ENCODE assay signal across 8 cellular contexts in genomic region chr18:33210575-33211189, GRCh38.
DNase-seq lines count a peak whose midpoint lies in the region; ATAC-seq and TF ChIP-seq lines count a peak whose summit lies in the region.

No MANE protein-coding gene starts in this region.

- intact Hi-C loops in gastrocnemius medialis (cut with DNase I; ENCODE audit: low total_unique reads) = no loop called here
- intact Hi-C loops in ascending aorta (cut with DNase I) = no loop called here

- H3K27ac ChIP-seq in RWPE2 (ENCODE audit: poor library complexity, severe bottlenecking) (no peak overlapping the region), gastrocnemius medialis (no peak overlapping the region), ascending aorta (no peak overlapping the region)

- DNase-seq in M059J (ENCODE audit: low read depth) = peak; percentile 4
- no peak for DNase-seq in RWPE2 (ENCODE audit: low spot score)
- peak; percentile 1 to 46 for DNase-seq in foreskin fibroblast
- DNase-seq in gastrocnemius medialis = no peak
- DNase-seq in ascending aorta (ENCODE audit: low spot score in 2 of 2) = no peak

- no peaks in the 10 kb centered on the region for H3K36me3 ChIP-seq in RWPE2 (ENCODE audit: low read depth)
- no peaks in the 10 kb centered on the region for H3K36me3 ChIP-seq in gastrocnemius medialis
- no peaks in the 10 kb centered on the region for H3K36me3 ChIP-seq in ascending aorta

- H3K4me3 ChIP-seq in RWPE2 (ENCODE audit: severe bottlenecking) (no peak overlapping the region), foreskin fibroblast (ENCODE audit: low read depth in 1 of 2, low read length in 2 of 2) (no peak overlapping the region), gastrocnemius medialis (no peak overlapping the region), ascending aorta (no peak overlapping the region)

- no peaks in the 10 kb centered on the region for H3K9me3 ChIP-seq in RWPE2 (ENCODE audit: severe bottlenecking)
- no peaks in the 10 kb centered on the region for H3K9me3 ChIP-seq in gastrocnemius medialis
- no peaks in the 10 kb centered on the region for H3K9me3 ChIP-seq in ascending aorta

- in situ Hi-C loops in gastrocnemius medialis (cut with MboI; ENCODE audit: low sequenced_read_pairs in 4 of 4) = loop anchor here in 1 of 4 donors (25.0 kb wide), 1 partner anchor 102 kb away; no protein-coding TSS in a partner anchor

- H3K27me3 ChIP-seq in RWPE2 (ENCODE audit: insufficient read depth, poor library complexity, severe bottlenecking) = no peaks in the 10 kb centered on the region
- no peaks in the 10 kb centered on the region for H3K27me3 ChIP-seq in gastrocnemius medialis
- H3K27me3 ChIP-seq in ascending aorta = no peaks in the 10 kb centered on the region

- TF ChIP-seq CTCF in RWPE2 (IDR thresholded peaks at IDR 0.05; ENCODE audit: poor library complexity, severe bottlenecking) = peak; percentile 66
- peak; percentile 62 for TF ChIP-seq CTCF in foreskin fibroblast (IDR thresholded peaks at IDR 0.05; ENCODE audit: low read depth, low read length)
- no peak for TF ChIP-seq CTCF in gastrocnemius medialis (IDR thresholded peaks at IDR 0.05 in 4 of 5, conservative IDR thresholded peaks at IDR 0.05 in 1 of 5)
- TF ChIP-seq CTCF in ascending aorta (IDR thresholded peaks at IDR 0.05) = no peak

- H3K4me1 ChIP-seq in RWPE2 (ENCODE audit: insufficient read depth, poor library complexity, severe bottlenecking) (peaks cover 6% of the 10 kb centered on the region), gastrocnemius medialis (no peaks in the 10 kb centered on the region), ascending aorta (no peaks in the 10 kb centered on the region)

- no peak for TF ChIP-seq POLR2A in gastrocnemius medialis (IDR thresholded peaks at IDR 0.05)

- peak; percentile 69 for ATAC-seq in GM18502 (IDR thresholded peaks at IDR 0.05; ENCODE audit: poor library complexity, unreplicated experiment)
- peak; percentile 45; the same call in 1 of the 3 replicates for ATAC-seq in RWPE2 (ENCODE audit: low read depth)
- ATAC-seq in gastrocnemius medialis = no peak
- no peak for ATAC-seq in HG02981 (IDR thresholded peaks at IDR 0.05; ENCODE audit: unreplicated experiment)
- ATAC-seq in GM19467 (IDR thresholded peaks at IDR 0.05; ENCODE audit: unreplicated experiment) = no peak

Comparison
In these comparisons a context has a peak if more than half of its experiments do, and no peak if none do; other contexts are left out.
1. ATAC-seq: peak in GM18502 (single experiment) and RWPE2 (single experiment); none in gastrocnemius medialis (0 of 2), HG02981 (single experiment) and GM19467 (single experiment).
2. DNase-seq: peak in M059J (single experiment) and foreskin fibroblast (2 of 2); none in RWPE2 (single experiment), gastrocnemius medialis (0 of 2) and ascending aorta (0 of 2).
3. CTCF ChIP-seq: peak in RWPE2 (single experiment) and foreskin fibroblast (single experiment); none in gastrocnemius medialis (0 of 5) and ascending aorta (0 of 3).